Comparison of ENCODE assay signal across 12 cellular contexts in genomic region chr3:189981668-189982067, GRCh38.
DNase-seq lines count a peak whose midpoint lies in the region; ATAC-seq, FAIRE-seq and TF ChIP-seq lines count a peak whose summit lies in the region.
"Had no signal": no experiment of that assay in that cellular context is flagged by ENCODE, and none has a peak within 500 bp of the region (broad histone marks: within the 10 kb centered on the region; RNA-seq: fewer than 3 reads in every experiment).

No MANE protein-coding gene starts in this region.

- CTCF ChIA-PET in Calu3 (lab: Charles Lee) = interaction anchor here (0.9 to 1.5 kb wide), 2 partner anchors 20 to 31 kb away, joined by 3 to 7 read pairs; no protein-coding TSS in a partner anchor

- peaks cover 31% of the 10 kb centered on the region for H3K4me1 Mint-ChIP-seq in Calu3 (ENCODE audit: low read depth, unreplicated experiment)

- no peak overlapping the region for H3K4me3 Mint-ChIP-seq in Calu3 (ENCODE audit: low read depth, unreplicated experiment)
- H3K4me3 Mint-ChIP-seq: activated CD4-positive, alpha-beta memory T cell treated with anti-CD3 and anti-CD28 coated beads for 36 hours had no signal

- FAIRE-seq in GM12892 (lab: Jason Lieb, UNC) = no peak

- no peaks in the 10 kb centered on the region for H3K27me3 Mint-ChIP-seq in Calu3 (ENCODE audit: unreplicated experiment)

- in situ Hi-C loops in GM13976 (cut with MboI; ENCODE audit: low sequenced_read_pairs, unreplicated experiment) = no loop called here

- DNase-seq in Calu3 (peak; percentile 34), fibroblast of the conjunctiva (ENCODE audit: low read depth) (peak; percentile 69), renal cortical epithelial cell (ENCODE audit: low read depth) (peak; percentile 94), GM13976 (ENCODE audit: low spot score) (no peak), iPS-NIHi7 (ENCODE audit: extremely low spot score) (no peak), GM12892 (ENCODE audit: insufficient read length) (no peak)
- DNase-seq: activated CD4-positive, alpha-beta memory T cell treated with anti-CD3 and anti-CD28 coated beads for 36 hours; central memory CD4-positive, alpha-beta T cell; DMS153; retina had no signal

- ATAC-seq in SK-N-SH treated with all-trans-retinoic acid at 6 μM for 48 hours (peak; percentile 65), GM18505 (IDR thresholded peaks at IDR 0.05; ENCODE audit: unreplicated experiment) (no peak)

- TF ChIP-seq CTCF in Calu3 (IDR thresholded peaks at IDR 0.05; ENCODE audit: unreplicated experiment) (no peak), GM13976 (IDR thresholded peaks at IDR 0.05; ENCODE audit: borderline replicate concordance, control extremely low read depth, extremely low read depth, insufficient read depth, missing control alignments) (no peak)

- intact Hi-C loops in Calu3 (cut with micrococcal nuclease; ENCODE audit: unreplicated experiment) = no loop called here

- no peaks in the 10 kb centered on the region for H3K9me3 Mint-ChIP-seq in Calu3 (ENCODE audit: low read depth, unreplicated experiment)
- H3K9me3 Mint-ChIP-seq: activated CD4-positive, alpha-beta memory T cell treated with anti-CD3 and anti-CD28 coated beads for 36 hours had no signal

- TF ChIP-seq POLR2A in GM18505 (IDR thresholded peaks at IDR 0.05; ENCODE audit: borderline replicate concordance, extremely low read depth, insufficient read depth, insufficient read length) = no peak
- TF ChIP-seq POLR2A in GM12892 (IDR thresholded peaks at IDR 0.05; ENCODE audit: low read depth, low read length) = no peak

- H3K27ac Mint-ChIP-seq in Calu3 (ENCODE audit: unreplicated experiment) = no peak overlapping the region
- H3K27ac Mint-ChIP-seq: activated CD4-positive, alpha-beta memory T cell treated with anti-CD3 and anti-CD28 coated beads for 36 hours had no signal

- no peaks in the 10 kb centered on the region for H3K36me3 Mint-ChIP-seq in Calu3 (ENCODE audit: insufficient read depth, unreplicated experiment)
- H3K36me3 Mint-ChIP-seq: activated CD4-positive, alpha-beta memory T cell treated with anti-CD3 and anti-CD28 coated beads for 36 hours had no signal

- BruUV-seq in Calu3 (replicated peaks; lab: Mats Ljungman, UMichigan) = no TSS peak

TF ChIP-seq in SK-N-SH treated with all-trans-retinoic acid at 6 μM for 48 hours, 23 proteins besides CTCF, POLR2A, EP300 and RAD21:
- TF ChIP-seq GLIS3 (CRISPR knock-in tag; IDR thresholded peaks at IDR 0.05) = no peak
- no peak for TF ChIP-seq ZC3H10 (CRISPR knock-in tag; IDR thresholded peaks at IDR 0.05)
- no peak for TF ChIP-seq BACH2 (CRISPR knock-in tag; IDR thresholded peaks at IDR 0.05; ENCODE audit: borderline replicate concordance)
- no peak for TF ChIP-seq ZNF70 (CRISPR knock-in tag; IDR thresholded peaks at IDR 0.05)
- TF ChIP-seq ARNTL (CRISPR knock-in tag; IDR thresholded peaks at IDR 0.05; ENCODE audit: borderline replicate concordance, low read depth) = no peak
- TF ChIP-seq CSRNP3 (CRISPR knock-in tag; IDR thresholded peaks at IDR 0.05) = no peak
- no peak for TF ChIP-seq ZFP3 (CRISPR knock-in tag; IDR thresholded peaks at IDR 0.05)
- no peak for TF ChIP-seq TOX (CRISPR knock-in tag; IDR thresholded peaks at IDR 0.05; ENCODE audit: borderline replicate concordance)
- no peak for TF ChIP-seq SNAI2 (CRISPR knock-in tag; IDR thresholded peaks at IDR 0.05)
- TF ChIP-seq TSHZ2 (CRISPR knock-in tag; IDR thresholded peaks at IDR 0.05) = no peak

Comparison
In these comparisons a context has a peak if more than half of its experiments do, and no peak if none do; other contexts are left out.
1. DNase-seq: peak in Calu3 (single experiment), fibroblast of the conjunctiva (single experiment) and renal cortical epithelial cell (single experiment); none in GM13976 (single experiment), iPS-NIHi7 (single experiment) and GM12892 (single experiment).